In genomic region chr17:82936768-82937171, GRCh38 we compare ENCODE assay signal across 29 cellular contexts.
DNase-seq lines count a peak whose midpoint lies in the region; ATAC-seq, FAIRE-seq and TF ChIP-seq lines count a peak whose summit lies in the region.
"Had no signal": no experiment of that assay in that cellular context is flagged by ENCODE, and none has a peak within 500 bp of the region (broad histone marks: within the 10 kb centered on the region; RNA-seq: fewer than 3 reads in every experiment).

No MANE protein-coding gene starts in this region.

- no peak for TF ChIP-seq RAD21 in HepG2 (CRISPR knock-in tag; IDR thresholded peaks at IDR 0.05)

- H2AFZ ChIP-seq in HepG2 (ENCODE audit: low read length), result no peak overlapping the region
- no peak overlapping the region for H2AFZ ChIP-seq in osteoblast (ENCODE audit: low read length)

- no peak overlapping the region for H3K9ac ChIP-seq in HepG2 (ENCODE audit: insufficient read depth, low read depth, low read length)

- in situ Hi-C loops in HepG2 (cut with HindIII; ENCODE audit: extremely low pct_ligation_motif_present, low pct_unique_long_range_greater_than_20kb), result no loop called here

- WGBS in right lobe of liver (ENCODE audit: insufficient coverage, low coverage, low lambda C conversion rate, missing lambda C conversion rate), result 100% methylated on average over 2 of the region's 10 CpGs
- WGBS in HepG2 (ENCODE audit: low lambda C conversion rate), result 92% methylated on average over 7 of the region's 10 CpGs

- POLR2A ChIA-PET in HepG2 (lab: Yijun Ruan, JAX), result no interaction called here

- H3K9me3 Mint-ChIP-seq in type B pancreatic cell, result no peaks in the 10 kb centered on the region
- H3K9me3 Mint-ChIP-seq: dendritic cell treated with granulocyte-macrophage colony-stimulating factor and Interleukin-4, amounts not matched to agents 40 ng/mL and 50 ng/mL, for 4 days; IgD-negative memory B cell had no signal

- intact Hi-C loops in right lobe of liver (cut with DNase I) (no loop called here), HepG2 (cut with micrococcal nuclease; ENCODE audit: unreplicated experiment) (no loop called here)

- TF ChIP-seq EP300 in HepG2 (IDR thresholded peaks at IDR 0.05; ENCODE audit: low read depth in 2 of 2, low read length in 2 of 2) (no peak), HepG2 (CRISPR knock-in tag; IDR thresholded peaks at IDR 0.05; ENCODE audit: borderline replicate concordance) (no peak)

- no peak overlapping the region for H3K4me3 ChIP-seq in right lobe of liver
- H3K4me3 ChIP-seq in HepG2 (replicated peaks in 1 of 3; ENCODE audit: insufficient read depth in 1 of 3, low read depth in 2 of 3, low read length in 3 of 3), result no peak overlapping the region
- no peak overlapping the region for H3K4me3 ChIP-seq in coronary artery
- no peak overlapping the region for H3K4me3 ChIP-seq in osteoblast (ENCODE audit: insufficient read depth, low read length)
- H3K4me3 ChIP-seq: gastroesophageal sphincter, GM12878, HAP-1, mucosa of descending colon, prostate gland, thoracic aorta had no signal

- ATAC-seq in right lobe of liver (no peak), HepG2 (no peak), HG03025 (IDR thresholded peaks at IDR 0.05; ENCODE audit: low FRiP score, unreplicated experiment) (no peak)
- ATAC-seq: gastroesophageal sphincter, GM12878, mucosa of descending colon had no signal

- H3K27ac ChIP-seq in right lobe of liver (no peak overlapping the region), HepG2 (ENCODE audit: extremely low read length, insufficient read depth, low read length) (no peak overlapping the region), coronary artery (no peak overlapping the region), osteoblast (ENCODE audit: low read depth, low read length) (no peak overlapping the region)
- H3K27ac ChIP-seq: gastroesophageal sphincter, HL-60, prostate gland, thoracic aorta had no signal

- no peaks in the 10 kb centered on the region for H3K9me3 ChIP-seq in right lobe of liver
- H3K9me3 ChIP-seq in HepG2 (ENCODE audit: low read length), result no peaks in the 10 kb centered on the region
- no peaks in the 10 kb centered on the region for H3K9me3 ChIP-seq in osteoblast (ENCODE audit: low read depth, low read length)
- H3K9me3 ChIP-seq: gastroesophageal sphincter, HAP-1, mucosa of descending colon, prostate gland, thoracic aorta had no signal

- H3K4me3 Mint-ChIP-seq in type B pancreatic cell, result no peak overlapping the region
- H3K4me3 Mint-ChIP-seq: dendritic cell treated with granulocyte-macrophage colony-stimulating factor and Interleukin-4, amounts not matched to agents 40 ng/mL and 50 ng/mL, for 4 days; IgD-negative memory B cell had no signal

- no peaks in the 10 kb centered on the region for H3K27me3 Mint-ChIP-seq in type B pancreatic cell
- H3K27me3 Mint-ChIP-seq: dendritic cell treated with granulocyte-macrophage colony-stimulating factor and Interleukin-4, amounts not matched to agents 40 ng/mL and 50 ng/mL, for 4 days; IgD-negative memory B cell had no signal

- H3K27ac Mint-ChIP-seq in type B pancreatic cell, result no peak overlapping the region
- H3K27ac Mint-ChIP-seq: dendritic cell treated with granulocyte-macrophage colony-stimulating factor and Interleukin-4, amounts not matched to agents 40 ng/mL and 50 ng/mL, for 4 days; IgD-negative memory B cell had no signal

- H4K20me1 ChIP-seq in HepG2 (ENCODE audit: insufficient read depth, low read length), result no peaks in the 10 kb centered on the region
- H4K20me1 ChIP-seq in osteoblast (ENCODE audit: insufficient read depth, low read length), result no peaks in the 10 kb centered on the region

- BruUV-seq in HepG2 (replicated peaks; lab: Mats Ljungman, UMichigan), result no TSS peak

- H3K36me3 ChIP-seq in right lobe of liver, result peaks cover 0 to 9% (median 1%) of the 10 kb centered on the region in 4 donors
- H3K36me3 ChIP-seq in HepG2 (replicated peaks in 1 of 2; ENCODE audit: control insufficient read depth in 1 of 2, insufficient read depth in 2 of 2, low read length in 2 of 2), result peaks cover 14 to 68% of the 10 kb centered on the region in 2 experiments
- peaks cover 3% of the 10 kb centered on the region for H3K36me3 ChIP-seq in osteoblast (ENCODE audit: insufficient read depth, low read length)

- H3K27me3 ChIP-seq in right lobe of liver (no peaks in the 10 kb centered on the region), HepG2 (ENCODE audit: control insufficient read depth in 1 of 2, insufficient read depth in 2 of 2, low read length in 2 of 2) (no peaks in the 10 kb centered on the region), osteoblast (ENCODE audit: insufficient read depth, low read length) (no peaks in the 10 kb centered on the region)
- H3K27me3 ChIP-seq: gastroesophageal sphincter had no signal

- H3K79me2 ChIP-seq in HepG2 (ENCODE audit: insufficient read depth, low read length), result no peaks in the 10 kb centered on the region
- no peaks in the 10 kb centered on the region for H3K79me2 ChIP-seq in osteoblast (ENCODE audit: insufficient read depth, low read length)

- H3K36me3 Mint-ChIP-seq in type B pancreatic cell, result peaks cover 13% of the 10 kb centered on the region

- no peak for TF ChIP-seq CTCF in right lobe of liver (IDR thresholded peaks at IDR 0.05)
- TF ChIP-seq CTCF in HepG2 (CRISPR knock-in tag; IDR thresholded peaks at IDR 0.05), result no peak
- TF ChIP-seq CTCF in coronary artery (IDR thresholded peaks at IDR 0.05), result no peak
- no peak for TF ChIP-seq CTCF in osteoblast (IDR thresholded peaks at IDR 0.05; ENCODE audit: extremely low read depth, low read depth, low read length)
- TF ChIP-seq CTCF in type B pancreatic cell (conservative IDR thresholded peaks at IDR 0.05), result no peak

- peaks cover 6% of the 10 kb centered on the region for H3K4me1 Mint-ChIP-seq in type B pancreatic cell (ENCODE audit: unreplicated experiment)
- H3K4me1 Mint-ChIP-seq: IgD-negative memory B cell had no signal

- H3K4me1 ChIP-seq in right lobe of liver, result no peaks in the 10 kb centered on the region
- H3K4me1 ChIP-seq in HepG2 (ENCODE audit: insufficient read depth, low read length), result no peaks in the 10 kb centered on the region
- H3K4me1 ChIP-seq in osteoblast (ENCODE audit: insufficient read depth, low read length), result peaks cover 13% of the 10 kb centered on the region
- H3K4me1 ChIP-seq: HAP-1, prostate gland had no signal

- no peak overlapping the region for H3K4me2 ChIP-seq in HepG2 (ENCODE audit: low read depth, low read length)
- H3K4me2 ChIP-seq in osteoblast (ENCODE audit: insufficient read depth, low read length), result no peak overlapping the region

- CTCF ChIA-PET in HepG2 (lab: Yijun Ruan, JAX; ENCODE audit: low intra/inter-chr PET ratio, low total read pairs), result no interaction called here

- no peak for TF ChIP-seq POLR2A in right lobe of liver (IDR thresholded peaks at IDR 0.05)
- TF ChIP-seq POLR2A in HepG2 (IDR thresholded peaks at IDR 0.05; ENCODE audit: insufficient read depth in 1 of 2, low read depth in 2 of 2, low read length in 2 of 2), result no peak
- no peak for TF ChIP-seq POLR2A in GM12892 (IDR thresholded peaks at IDR 0.05; ENCODE audit: low read depth, low read length)

- no peak for FAIRE-seq in HepG2 (lab: Jason Lieb, UNC)
- FAIRE-seq in GM12892 (lab: Jason Lieb, UNC), result no peak
- FAIRE-seq: GM12878 had no signal

- DNase-seq in right lobe of liver (peak; percentile 13 to 43 (median 22)), HepG2 (ENCODE audit: low spot score) (no peak), coronary artery (ENCODE audit: low spot score) (peak; percentile 57), osteoblast (ENCODE audit: insufficient read length, low spot score, missing footprints) (peak; percentile 30), type B pancreatic cell (ENCODE audit: extremely low spot score, unreplicated experiment) (peak; percentile 60), DMS153 (lab: John Stamatoyannopoulos, UW) (no peak), GM12892 (ENCODE audit: insufficient read length) (no peak)
- DNase-seq: activated CD4-positive, alpha-beta T cell treated with anti-CD3 and anti-CD28 coated beads, Interleukin-2, amount 50 U/mL, for 48 hours; activated CD4-positive, CD25-positive, alpha-beta regulatory T cell; activated gamma-delta T cell treated with Interleukin-2 at 50 U/mL for 16 hours; C1 segment of cervical spinal cord; hippocampal formation; NCI-H2029 treated with DMSO at 0.1 percent for 48 hours; NCI-H345; NCI-H82; SHP77 treated with DMSO at 0.1 percent for 48 hours; stimulated activated CD4-positive, alpha-beta T cell treated with anti-CD3 and anti-CD28 coated beads, Interleukin-4, amount 100 ng/mL, for 24 hours; stimulated activated naive CD4-positive, alpha-beta T cell treated with Interleukin-2 at 50 U/mL for 16 hours; SW 1271 had no signal

TF ChIP-seq in HepG2, 621 proteins besides CTCF, POLR2A, EP300 and RAD21 (continues in another document):
- TF ChIP-seq SOX5 (CRISPR knock-in tag; IDR thresholded peaks at IDR 0.05; ENCODE audit: borderline replicate concordance), result no peak
- TF ChIP-seq ETV5 (CRISPR knock-in tag; IDR thresholded peaks at IDR 0.05; ENCODE audit: borderline replicate concordance), result no peak
- no peak for TF ChIP-seq SP1 (IDR thresholded peaks at IDR 0.05)
- TF ChIP-seq SP1 (CRISPR knock-in tag; IDR thresholded peaks at IDR 0.05), result no peak
- no peak for TF ChIP-seq RCOR2 (CRISPR knock-in tag; IDR thresholded peaks at IDR 0.05)
- TF ChIP-seq ZNF703 (CRISPR knock-in tag; IDR thresholded peaks at IDR 0.05; ENCODE audit: borderline replicate concordance), result no peak
- no peak for TF ChIP-seq TFE3 (CRISPR knock-in tag; IDR thresholded peaks at IDR 0.05)
- TF ChIP-seq ZSCAN30 (CRISPR knock-in tag; IDR thresholded peaks at IDR 0.05), result no peak

Comparison
In these comparisons a context has a peak if more than half of its experiments do, and no peak if none do; other contexts are left out.
1. DNase-seq: peak in right lobe of liver (3 of 3), coronary artery (single experiment), osteoblast (single experiment) and type B pancreatic cell (single experiment); none in HepG2 (single experiment), DMS153 (single experiment) and GM12892 (single experiment).